In genomic region chr20:1371235-1371782, GRCh38 we compare ENCODE assay signal across 10 cellular contexts. TPM values are rescaled to one million over a fixed set of nuclear protein-coding genes. Genes with fewer than 3 reads are reported as not detected.
DNase-seq lines count a peak whose midpoint lies in the region; ATAC-seq and TF ChIP-seq lines count a peak whose summit lies in the region.
"Had no signal": no experiment of that assay in that cellular context is flagged by ENCODE, and none has a peak within 500 bp of the region (broad histone marks: within the 10 kb centered on the region; RNA-seq: fewer than 3 reads in every experiment).

No MANE protein-coding gene starts in this region.

- H3K27me3 Mint-ChIP-seq in activated T-helper 1 cell treated with anti-CD3 and anti-CD28 coated beads, Interleukin-12 subunit alpha, Interleukin-12 subunit beta, Interleukin-2, Interleukin-4 antibody, amounts not matched to agents 30 ng/mL and 10 ng/mL and 1 ng/mL, durations not matched to agents 14 hours and 24 hours and 36 hours (ENCODE audit: insufficient read depth), result no peaks in the 10 kb centered on the region

- H3K27ac ChIP-seq in spleen, result peak overlapping the region in 5 of 8 donors; percentile 33 to 64 (median 42)

- no peak overlapping the region for H3K4me3 Mint-ChIP-seq in activated T-helper 1 cell treated with anti-CD3 and anti-CD28 coated beads, Interleukin-12 subunit alpha, Interleukin-12 subunit beta, Interleukin-2, Interleukin-4 antibody, amounts not matched to agents 30 ng/mL and 10 ng/mL and 1 ng/mL, durations not matched to agents 14 hours and 24 hours and 36 hours

- 49 to 68% (median 61%) methylated on average over 3 of the region's 3 CpGs for WGBS in spleen, 5 donors

- H3K4me1 ChIP-seq in spleen, result peaks cover 31 to 76% (median 60%) of the 10 kb centered on the region in 6 donors

- ATAC-seq in HG03108 (IDR thresholded peaks at IDR 0.05; ENCODE audit: unreplicated experiment), result no peak

- H3K9me3 Mint-ChIP-seq in activated T-helper 1 cell treated with anti-CD3 and anti-CD28 coated beads, Interleukin-12 subunit alpha, Interleukin-12 subunit beta, Interleukin-2, Interleukin-4 antibody, amounts not matched to agents 30 ng/mL and 10 ng/mL and 1 ng/mL, durations not matched to agents 14 hours and 24 hours and 36 hours, result no peaks in the 10 kb centered on the region

- H3K27me3 ChIP-seq in spleen (replicated peaks in 1 of 7), result no peaks in the 10 kb centered on the region

- no peak overlapping the region for H3K4me3 ChIP-seq in spleen
- H3K4me3 ChIP-seq: skin epidermis had no signal

- DNase-seq in LHCN-M2 (ENCODE audit: low read depth), result peak; percentile 62
- no peak for DNase-seq in activated T-helper 1 cell treated with anti-CD3 and anti-CD28 coated beads, Interleukin-12 subunit alpha, Interleukin-12 subunit beta, Interleukin-2, Interleukin-4 antibody, amounts not matched to agents 30 ng/mL and 10 ng/mL and 1 ng/mL, durations not matched to agents 14 hours and 24 hours and 36 hours (ENCODE audit: low spot score)
- peak; percentile 59 for DNase-seq in glomerular visceral epithelial cell (ENCODE audit: extremely low spot score)
- no peak for DNase-seq in spleen
- no peak for DNase-seq in NCI-H345 (lab: John Stamatoyannopoulos, UW)
- DNase-seq in SHP77 (lab: John Stamatoyannopoulos, UW), result no peak
- DNase-seq: activated effector memory CD4-positive, alpha-beta T cell treated with anti-CD3 and anti-CD28 coated beads, Interleukin-2, amount 50 U/mL, for 16 hours; Karpas-422 had no signal

- H3K27ac Mint-ChIP-seq in activated T-helper 1 cell treated with anti-CD3 and anti-CD28 coated beads, Interleukin-12 subunit alpha, Interleukin-12 subunit beta, Interleukin-2, Interleukin-4 antibody, amounts not matched to agents 30 ng/mL and 10 ng/mL and 1 ng/mL, durations not matched to agents 14 hours and 24 hours and 36 hours, result peak overlapping the region; percentile 7

- peaks cover 60% of the 10 kb centered on the region for H3K36me3 Mint-ChIP-seq in activated T-helper 1 cell treated with anti-CD3 and anti-CD28 coated beads, Interleukin-12 subunit alpha, Interleukin-12 subunit beta, Interleukin-2, Interleukin-4 antibody, amounts not matched to agents 30 ng/mL and 10 ng/mL and 1 ng/mL, durations not matched to agents 14 hours and 24 hours and 36 hours (ENCODE audit: low read depth)

- H3K9me3 ChIP-seq in spleen, result no peaks in the 10 kb centered on the region

- peaks cover 65% of the 10 kb centered on the region for H3K4me1 Mint-ChIP-seq in activated T-helper 1 cell treated with anti-CD3 and anti-CD28 coated beads, Interleukin-12 subunit alpha, Interleukin-12 subunit beta, Interleukin-2, Interleukin-4 antibody, amounts not matched to agents 30 ng/mL and 10 ng/mL and 1 ng/mL, durations not matched to agents 14 hours and 24 hours and 36 hours (ENCODE audit: low read depth)

- intact Hi-C loops in activated T-helper 1 cell treated with anti-CD3 and anti-CD28 coated beads, Interleukin-12 subunit alpha, Interleukin-12 subunit beta, Interleukin-2, Interleukin-4 antibody, amounts not matched to agents 30 ng/mL and 10 ng/mL and 1 ng/mL, durations not matched to agents 14 hours and 24 hours and 36 hours (cut with micrococcal nuclease), result no loop called here
- intact Hi-C loops in spleen (cut with DNase I; ENCODE audit: low total_unique reads), result no loop called here

- TF ChIP-seq POLR2A in spleen (IDR thresholded peaks at IDR 0.05), result no peak

- TF ChIP-seq CTCF in spleen (IDR thresholded peaks at IDR 0.05 in 8 of 11, conservative IDR thresholded peaks at IDR 0.05 in 3 of 11), result no peak

- peaks cover 0 to 87% (median 57%) of the 10 kb centered on the region in 6 donors for H3K36me3 ChIP-seq in spleen

RNA-seq across cellular contexts. Expression of gene FKBP1A, which starts 21.5 kb away (rescaled TPM):
- 130 and 131 TPM in 2 replicates for total RNA-seq in LHCN-M2 (2014; rRNA removed)
- polyA plus RNA-seq in LHCN-M2 (2012), result 412 TPM
- total RNA-seq in activated T-helper 1 cell treated with anti-CD3 and anti-CD28 coated beads, Interleukin-12 subunit alpha, Interleukin-12 subunit beta, Interleukin-2, Interleukin-4 antibody, amounts not matched to agents 30 ng/mL and 10 ng/mL and 1 ng/mL, durations not matched to agents 14 hours and 24 hours and 36 hours, result 295 and 297 TPM in 2 replicates
- total RNA-seq in spleen, result 100 to 1,000 TPM; 167 to 338 (median 260) TPM
- 100 to 1,000 TPM; 135 to 286 (median 209) TPM for polyA plus RNA-seq in spleen

RNA-seq across cellular contexts. Expression of gene SDCBP2, which starts 42.4 kb away (rescaled TPM):
- total RNA-seq in LHCN-M2 (2014; rRNA removed) (1.5 and 2.9 TPM in 2 replicates), spleen (1 to 10 TPM; 2.1 to 7.1 (median 3.5) TPM)
- polyA plus RNA-seq in LHCN-M2 (2012), result 1.1 TPM
- total RNA-seq in activated T-helper 1 cell treated with anti-CD3 and anti-CD28 coated beads, Interleukin-12 subunit alpha, Interleukin-12 subunit beta, Interleukin-2, Interleukin-4 antibody, amounts not matched to agents 30 ng/mL and 10 ng/mL and 1 ng/mL, durations not matched to agents 14 hours and 24 hours and 36 hours, result 2.2 and 2.6 TPM in 2 replicates
- polyA plus RNA-seq in spleen, result 1 to 10 TPM; 2.0 to 3.7 (median 3.0) TPM

Comparison
In these comparisons a context has a peak if more than half of its experiments do, and no peak if none do; other contexts are left out.
1. DNase-seq: peak in LHCN-M2 (single experiment) and glomerular visceral epithelial cell (single experiment); none in activated T-helper 1 cell treated with anti-CD3 and anti-CD28 coated beads, Interleukin-12 subunit alpha, Interleukin-12 subunit beta, Interleukin-2, Interleukin-4 antibody, amounts not matched to agents 30 ng/mL and 10 ng/mL and 1 ng/mL, durations not matched to agents 14 hours and 24 hours and 36 hours (single experiment), spleen (single experiment), NCI-H345 (single experiment) and SHP77 (0 of 2).